In genomic region chr16:54145881-54146280, GRCh38 we compare ENCODE assay signal across 13 cellular contexts.
DNase-seq lines count a peak whose midpoint lies in the region.
"Had no signal": no experiment of that assay in that cellular context is flagged by ENCODE, and none has a peak within 500 bp of the region (broad histone marks: within the 10 kb centered on the region; RNA-seq: fewer than 3 reads in every experiment).

No MANE protein-coding gene starts in this region.

- DNase-seq in DMS53 (lab: John Stamatoyannopoulos, UW) (peak; percentile 15), DMS53 treated with DMSO at 0.1 percent for 48 hours (lab: John Stamatoyannopoulos, UW; ENCODE audit: unreplicated experiment) (no peak), NCI-H2171 treated with DMSO at 0.1 percent for 48 hours (lab: John Stamatoyannopoulos, UW) (peak; percentile 58), NCI-H82 treated with DMSO at 0.1 percent for 48 hours (lab: John Stamatoyannopoulos, UW; ENCODE audit: unreplicated experiment) (peak; percentile 60), iPS-NIHi11 (ENCODE audit: low spot score) (no peak), NK-92 (lab: John Stamatoyannopoulos, UW; ENCODE audit: unreplicated experiment) (no peak), NCI-H446 treated with DMSO at 0.1 percent for 48 hours (lab: John Stamatoyannopoulos, UW) (no peak), inferior parietal cortex (ENCODE audit: extremely low spot score) (no peak)
- DNase-seq: 8988T; CD4-positive, alpha-beta memory T cell; DMS79 treated with DMSO at 0.1 percent for 48 hours; EL; GM23248 had no signal

Comparison
In these comparisons a context has a peak if more than half of its experiments do, and no peak if none do; other contexts are left out.
1. DNase-seq: peak in DMS53 (single experiment), NCI-H2171 treated with DMSO at 0.1 percent for 48 hours (single experiment) and NCI-H82 treated with DMSO at 0.1 percent for 48 hours (single experiment); none in DMS53 treated with DMSO at 0.1 percent for 48 hours (single experiment), iPS-NIHi11 (single experiment), NK-92 (single experiment), NCI-H446 treated with DMSO at 0.1 percent for 48 hours (single experiment) and inferior parietal cortex (single experiment).